In the genomic region with DNA sequence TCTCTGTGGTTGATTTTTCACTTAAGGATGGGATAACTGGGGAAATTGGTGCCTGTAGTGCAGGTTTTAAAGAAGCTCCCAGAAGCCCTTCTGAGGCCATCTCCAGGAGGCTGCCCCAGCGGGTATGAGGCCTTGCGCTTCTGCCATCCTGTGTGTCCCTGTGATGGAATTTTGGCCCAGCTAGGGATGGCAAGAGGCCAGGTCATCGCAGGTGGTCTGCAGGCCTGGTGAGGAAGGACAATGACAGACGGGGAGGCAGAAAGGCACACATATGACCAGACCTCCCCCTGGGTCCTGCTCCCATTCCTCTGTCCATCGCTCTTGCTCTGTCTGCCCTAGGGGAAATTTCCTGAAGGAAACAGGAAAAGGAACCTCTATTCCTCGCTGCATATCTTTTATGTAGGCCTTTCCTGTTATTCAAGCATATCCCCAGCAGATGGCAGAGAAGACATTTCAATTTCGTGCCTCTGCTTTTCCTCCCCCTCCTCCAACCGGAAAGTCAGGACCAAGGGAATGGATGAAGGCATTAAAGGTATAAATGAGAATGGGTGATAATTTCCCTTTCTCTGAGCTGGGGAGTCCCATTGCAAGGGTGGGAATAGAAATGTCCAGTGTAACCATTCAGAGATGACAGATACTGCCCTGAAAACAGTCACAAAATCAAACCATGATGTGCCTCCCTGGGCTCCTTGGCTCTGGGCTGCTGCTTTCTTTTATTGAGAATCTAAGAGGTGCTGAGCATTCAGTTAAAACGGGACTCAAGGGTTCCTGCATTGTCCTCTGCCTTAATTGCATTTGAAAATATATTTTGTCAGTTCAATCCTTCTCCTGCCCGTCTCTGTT, we compare ENCODE assay signal across 8 cellular contexts. TPM values are rescaled to one million over a fixed set of nuclear protein-coding genes. Genes with fewer than 3 reads are reported as not detected.
A peak's percentile ranks its signal among the peaks of the same experiment; 100 is the strongest.
DNase-seq lines count a peak whose midpoint lies in the region; ATAC-seq and TF ChIP-seq lines count a peak whose summit lies in the region.

No MANE protein-coding gene starts in this region.

- H4K20me1 ChIP-seq in mammary epithelial cell (ENCODE audit: insufficient read depth, low read length) = no peaks in the 10 kb centered on the region

- H3K4me3 ChIP-seq in mammary epithelial cell (replicated peaks in 1 of 3; ENCODE audit: insufficient read depth in 1 of 3, low read depth in 2 of 3, low read length in 3 of 3) = no peak overlapping the region

- H3K36me3 Mint-ChIP-seq in type B pancreatic cell = no peaks in the 10 kb centered on the region

- no peak for ATAC-seq in GM21825 (IDR thresholded peaks at IDR 0.05; ENCODE audit: unreplicated experiment)

- H3K4me1 ChIP-seq in mammary epithelial cell (ENCODE audit: insufficient read depth, low read length) = no peaks in the 10 kb centered on the region

- H3K9ac ChIP-seq in mammary epithelial cell (ENCODE audit: insufficient read depth, low read length) = no peak overlapping the region

- H3K79me2 ChIP-seq in mammary epithelial cell (ENCODE audit: insufficient read depth, low read length) = no peaks in the 10 kb centered on the region

- CTCF ChIA-PET in mammary epithelial cell (lab: Charles Lee; ENCODE audit: low non-redundant PET) = no interaction called here

- dilution Hi-C loops in mammary epithelial cell (cut with HindIII; ENCODE audit: low sequenced_read_pairs) = no loop called here

- in situ Hi-C loops in mammary epithelial cell (cut with MboI; ENCODE audit: low sequenced_read_pairs in 2 of 2) = loop anchor here in 1 of 2 donors (10.0 kb wide), 1 partner anchor 129 kb away; no protein-coding TSS in a partner anchor

- no peaks in the 10 kb centered on the region for H3K36me3 ChIP-seq in mammary epithelial cell (ENCODE audit: insufficient read depth, low read length)

- peak; percentile 15 for DNase-seq in NCI-H2171 treated with DMSO at 0.1 percent for 48 hours (lab: John Stamatoyannopoulos, UW)
- DNase-seq in NCI-H2171 (lab: John Stamatoyannopoulos, UW) = no peak
- peak; percentile 29 for DNase-seq in NAMALWA (ENCODE audit: low spot score)
- peak; percentile 32 for DNase-seq in mammary epithelial cell
- DNase-seq in left kidney (ENCODE audit: low read depth, low spot score) = peak; percentile 70
- DNase-seq in type B pancreatic cell (ENCODE audit: extremely low spot score, unreplicated experiment) = no peak
- DNase-seq in stimulated activated CD4-positive, alpha-beta T cell treated with anti-CD3 and anti-CD28 coated beads, Interleukin-4, amount 100 ng/mL, for 24 hours = no peak

- H3K27me3 ChIP-seq in mammary epithelial cell (ENCODE audit: insufficient read depth, low read length) = no peaks in the 10 kb centered on the region

- H3K9me3 ChIP-seq in mammary epithelial cell (replicated peaks; ENCODE audit: insufficient read depth, low read length) = no peaks in the 10 kb centered on the region

- H3K4me3 Mint-ChIP-seq in type B pancreatic cell = no peak overlapping the region

- H3K4me1 Mint-ChIP-seq in type B pancreatic cell (ENCODE audit: unreplicated experiment) = no peaks in the 10 kb centered on the region

- peaks cover 73% of the 10 kb centered on the region for H3K27me3 Mint-ChIP-seq in type B pancreatic cell

- WGBS in mammary epithelial cell (ENCODE audit: low coverage, missing lambda C conversion rate) = 61% methylated on average over 10 of the region's 10 CpGs

- no peak overlapping the region for H3K27ac ChIP-seq in mammary epithelial cell (ENCODE audit: insufficient read depth, low read depth, low read length)

- TF ChIP-seq CTCF in mammary epithelial cell (conservative IDR thresholded peaks at IDR 0.05 in 1 of 2, IDR thresholded peaks at IDR 0.05 in 1 of 2; ENCODE audit: extremely low read depth in 1 of 2, insufficient read depth in 1 of 2, low read depth in 1 of 2, low read length in 2 of 2) = peak; percentile 41 to 53
- TF ChIP-seq CTCF in type B pancreatic cell (conservative IDR thresholded peaks at IDR 0.05) = peak; percentile 75

- H2AFZ ChIP-seq in mammary epithelial cell (ENCODE audit: low read depth, low read length) = no peak overlapping the region

- H3K27ac Mint-ChIP-seq in type B pancreatic cell = no peak overlapping the region

- intact Hi-C loops in mammary epithelial cell (cut with micrococcal nuclease) = loop anchor here (1.0 to 10.0 kb wide), 5 partner anchors 33 to 429 kb away; a partner anchor contains a TSS

- BruUV-seq in mammary epithelial cell (replicated peaks; lab: Mats Ljungman, UMichigan) = no TSS peak

- no peaks in the 10 kb centered on the region for H3K9me3 Mint-ChIP-seq in type B pancreatic cell

- H3K4me2 ChIP-seq in mammary epithelial cell (ENCODE audit: insufficient read depth, low read depth, low read length) = no peak overlapping the region

RNA-seq across cellular contexts. Expression of a gene that starts 17.6 kb away (rescaled TPM):
- total RNA-seq in mammary epithelial cell (10 to 100 TPM; 27.2 to 35.4 TPM), type B pancreatic cell (ENCODE audit: low replicate concordance) (2.8 and 13.2 TPM in 2 replicates)
- polyA plus RNA-seq in mammary epithelial cell = 32.4 TPM
- polyA minus RNA-seq in mammary epithelial cell = 13.4 TPM

RNA-seq across cellular contexts. Expression of a gene that starts 24.7 kb away (rescaled TPM):
- total RNA-seq in mammary epithelial cell = 10 to 100 TPM in 1 of 2 donors, 1 to 10 TPM in 1; 2.4 to 30.8 TPM
- 1.1 TPM for polyA plus RNA-seq in mammary epithelial cell
- not detected for polyA minus RNA-seq in mammary epithelial cell
- not detected in 2 replicates for total RNA-seq in type B pancreatic cell (ENCODE audit: low replicate concordance)

RNA-seq across cellular contexts. Expression of a gene that starts 48.7 kb away (rescaled TPM):
- total RNA-seq in mammary epithelial cell (not detected), type B pancreatic cell (ENCODE audit: low replicate concordance) (not detected in 2 replicates)
- not detected for polyA plus RNA-seq in mammary epithelial cell
- polyA minus RNA-seq in mammary epithelial cell = not detected

Comparison
In these comparisons a context has a peak if more than half of its experiments do, and no peak if none do; other contexts are left out.
1. DNase-seq: peak in NCI-H2171 treated with DMSO at 0.1 percent for 48 hours (single experiment), NAMALWA (single experiment), mammary epithelial cell (single experiment) and left kidney (single experiment); none in NCI-H2171 (single experiment), type B pancreatic cell (single experiment) and stimulated activated CD4-positive, alpha-beta T cell treated with anti-CD3 and anti-CD28 coated beads, Interleukin-4, amount 100 ng/mL, for 24 hours (single experiment).